ENCODE assay signal across 1 cellular context in the genomic region with DNA sequence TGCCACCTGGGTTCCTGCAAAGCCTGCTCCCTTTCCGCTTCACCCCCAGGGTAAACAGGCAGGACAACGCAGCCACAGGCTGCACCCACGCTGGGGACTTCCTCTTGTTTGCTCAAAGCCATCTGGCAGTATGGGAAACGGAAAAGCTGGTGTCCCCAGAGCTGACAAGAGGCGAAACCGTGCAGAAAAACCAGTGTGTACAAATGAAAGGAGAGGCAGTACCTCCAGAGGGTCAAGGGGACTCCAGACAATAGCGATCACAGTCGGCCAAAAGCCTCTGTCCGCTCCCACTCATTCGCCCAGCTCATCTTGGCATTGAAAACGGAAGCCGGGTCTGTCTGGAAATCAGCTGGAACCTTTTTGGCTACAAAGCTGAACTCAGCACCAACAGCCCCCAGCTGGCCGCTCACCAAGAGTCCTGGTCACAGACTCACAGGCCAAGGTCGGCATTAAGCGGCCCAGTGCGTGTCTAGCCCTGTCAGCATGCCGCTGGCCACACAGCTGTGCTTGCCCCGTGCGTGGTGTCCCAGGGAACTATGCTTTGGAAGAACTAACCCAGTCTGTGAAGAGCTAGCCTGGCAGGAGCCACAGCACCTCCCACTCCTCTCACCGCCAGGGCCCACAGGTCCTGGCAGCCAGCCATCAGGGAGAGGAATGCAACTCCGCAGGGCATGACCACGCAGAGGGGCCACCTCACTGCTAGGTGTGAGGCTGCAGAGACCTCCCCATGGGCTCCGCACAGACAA.
TF ChIP-seq lines count a peak whose summit lies in the region.

No MANE protein-coding gene starts in this region.

TF ChIP-seq in HepG2, 621 proteins besides CTCF, POLR2A, EP300 and RAD21 (continued from another document and continues in another):
- TF ChIP-seq, protein P1, sequence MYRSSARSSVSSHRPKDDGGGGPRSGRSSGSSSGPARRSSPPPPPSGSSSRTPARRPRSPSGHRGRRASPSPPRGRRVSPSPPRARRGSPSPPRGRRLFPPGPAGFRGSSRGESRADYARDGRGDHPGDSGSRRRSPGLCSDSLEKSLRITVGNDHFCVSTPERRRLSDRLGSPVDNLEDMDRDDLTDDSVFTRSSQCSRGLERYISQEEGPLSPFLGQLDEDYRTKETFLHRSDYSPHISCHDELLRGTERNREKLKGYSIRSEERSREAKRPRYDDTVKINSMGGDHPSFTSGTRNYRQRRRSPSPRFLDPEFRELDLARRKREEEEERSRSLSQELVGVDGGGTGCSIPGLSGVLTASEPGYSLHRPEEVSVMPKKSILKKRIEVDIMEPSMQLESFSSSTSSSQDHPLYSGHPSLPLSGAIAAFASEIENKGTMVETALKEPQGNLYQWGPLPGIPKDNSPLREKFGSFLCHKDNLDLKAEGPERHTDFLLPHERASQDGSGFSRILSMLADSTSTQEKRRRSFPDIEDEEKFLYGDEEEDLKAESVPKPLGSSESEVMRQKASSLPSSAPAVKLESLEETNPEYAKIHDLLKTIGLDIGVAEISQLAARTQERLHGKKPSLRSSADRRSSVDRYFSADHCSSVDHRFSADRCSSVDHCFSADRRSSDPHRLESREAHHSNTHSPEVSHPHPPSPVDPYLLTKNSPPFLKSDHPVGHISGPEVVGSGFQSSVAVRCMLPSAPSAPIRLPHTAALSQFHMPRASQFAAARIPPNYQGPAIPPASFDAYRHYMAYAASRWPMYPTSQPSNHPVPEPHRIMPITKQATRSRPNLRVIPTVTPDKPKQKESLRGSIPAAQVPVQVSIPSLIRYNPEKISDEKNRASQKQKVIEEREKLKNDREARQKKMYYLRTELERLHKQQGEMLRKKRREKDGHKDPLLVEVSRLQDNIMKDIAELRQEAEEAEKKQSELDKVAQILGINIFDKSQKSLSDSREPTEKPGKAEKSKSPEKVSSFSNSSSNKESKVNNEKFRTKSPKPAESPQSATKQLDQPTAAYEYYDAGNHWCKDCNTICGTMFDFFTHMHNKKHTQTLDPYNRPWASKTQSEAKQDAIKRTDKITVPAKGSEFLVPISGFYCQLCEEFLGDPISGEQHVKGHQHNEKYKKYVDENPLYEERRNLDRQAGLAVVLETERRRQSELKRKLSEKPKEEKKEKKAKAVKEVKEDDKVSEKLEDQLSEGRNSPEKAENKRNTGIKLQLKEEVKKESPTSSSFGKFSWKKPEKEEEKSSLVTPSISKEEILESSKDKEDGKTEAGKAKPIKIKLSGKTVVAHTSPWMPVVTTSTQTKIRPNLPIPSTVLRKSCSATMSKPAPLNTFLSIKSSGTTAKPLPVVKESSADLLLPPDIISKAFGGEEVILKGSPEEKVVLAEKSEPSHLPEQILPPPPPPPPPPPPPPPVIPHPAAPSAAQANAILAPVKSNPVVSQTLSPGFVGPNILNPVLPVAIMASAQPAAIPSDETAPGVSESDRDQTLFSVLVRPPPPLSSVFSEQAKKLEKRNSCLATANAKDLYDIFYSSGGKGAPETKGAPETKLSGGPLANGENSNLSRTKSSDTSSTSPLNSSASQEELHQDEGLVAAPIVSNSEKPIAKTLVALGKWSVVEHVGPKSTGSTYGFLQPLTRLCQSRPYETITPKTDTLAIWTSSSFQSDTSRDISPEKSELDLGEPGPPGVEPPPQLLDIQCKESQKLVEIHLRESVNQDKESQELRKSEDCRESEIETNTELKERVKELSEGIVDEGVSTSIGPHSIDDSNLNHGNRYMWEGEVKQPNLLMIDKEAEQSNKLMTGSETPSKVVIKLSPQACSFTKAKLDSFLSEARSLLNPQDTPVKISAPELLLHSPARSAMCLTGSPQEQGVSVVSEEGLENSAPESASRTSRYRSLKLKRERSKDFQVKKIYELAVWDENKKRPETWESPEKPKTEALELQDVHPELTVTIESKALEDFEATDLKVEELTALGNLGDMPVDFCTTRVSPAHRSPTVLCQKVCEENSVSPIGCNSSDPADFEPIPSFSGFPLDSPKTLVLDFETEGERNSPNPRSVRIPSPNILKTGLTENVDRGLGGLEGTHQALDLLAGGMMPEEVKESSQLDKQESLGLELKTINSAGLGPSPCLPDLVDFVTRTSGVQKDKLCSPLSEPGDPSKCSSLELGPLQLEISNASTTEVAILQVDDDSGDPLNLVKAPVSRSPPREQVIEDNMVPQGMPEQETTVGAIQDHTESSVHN (CRISPR knock-in tag; IDR thresholded peaks at IDR 0.05), result peak; percentile 52; the same call in 1 of the 2 replicates
- TF ChIP-seq ZNF329 (CRISPR knock-in tag; IDR thresholded peaks at IDR 0.05; ENCODE audit: low read depth) (no peak), SP5 (CRISPR knock-in tag; IDR thresholded peaks at IDR 0.05; ENCODE audit: borderline replicate concordance, low read depth) (peak; percentile 29; the same call in 1 of the 2 replicates), ATRX (CRISPR knock-in tag; IDR thresholded peaks at IDR 0.05; ENCODE audit: borderline replicate concordance) (no peak), MIER3 (CRISPR knock-in tag; IDR thresholded peaks at IDR 0.05; ENCODE audit: borderline replicate concordance) (no peak), SMARCE1 (IDR thresholded peaks at IDR 0.05; ENCODE audit: borderline replicate concordance) (no peak), SP1 (IDR thresholded peaks at IDR 0.05) (no peak), SP1 (CRISPR knock-in tag; IDR thresholded peaks at IDR 0.05) (no peak), FOSL2 (CRISPR knock-in tag; IDR thresholded peaks at IDR 0.05) (peak; percentile 27), EED (CRISPR knock-in tag; IDR thresholded peaks at IDR 0.05) (no peak), ZNF792 (CRISPR knock-in tag; IDR thresholded peaks at IDR 0.05) (no peak; the same call in 1 of the 2 replicates), HNRNPUL1 (IDR thresholded peaks at IDR 0.05; ENCODE audit: low read depth, low read length) (no peak), TCF12 (IDR thresholded peaks at IDR 0.05) (no peak), TCF12 (CRISPR knock-in tag; IDR thresholded peaks at IDR 0.05) (0 out of 2 replicates have a peak, but pooled peaks have one; percentile 68), HMG20A (CRISPR knock-in tag; IDR thresholded peaks at IDR 0.05; ENCODE audit: borderline replicate concordance) (no peak; the same call in 1 of the 2 replicates), ZSCAN29 (CRISPR knock-in tag; conservative IDR thresholded peaks at IDR 0.05) (peak; percentile 92), HNRNPK (IDR thresholded peaks at IDR 0.05; ENCODE audit: low read depth, low read length, poor library complexity, severe bottlenecking) (no peak), ZNF354B (CRISPR knock-in tag; IDR thresholded peaks at IDR 0.05) (no peak), ZNF224 (CRISPR knock-in tag; IDR thresholded peaks at IDR 0.05) (no peak), KLF15 (CRISPR knock-in tag; IDR thresholded peaks at IDR 0.05; ENCODE audit: borderline replicate concordance) (no peak), ASH2L (IDR thresholded peaks at IDR 0.05; ENCODE audit: insufficient read length, low read depth, low read length) (peak; percentile 58), KLF12 (CRISPR knock-in tag; IDR thresholded peaks at IDR 0.05; ENCODE audit: borderline replicate concordance) (no peak), ZNF124 (CRISPR knock-in tag; IDR thresholded peaks at IDR 0.05) (no peak; the same call in 1 of the 2 replicates), ZMYM4 (CRISPR knock-in tag; IDR thresholded peaks at IDR 0.05) (0 out of 2 replicates have a peak, but pooled peaks have one; percentile 47), GTF2F1 (IDR thresholded peaks at IDR 0.05; ENCODE audit: low read length) (no peak)
- TF ChIP-seq, protein P2, sequence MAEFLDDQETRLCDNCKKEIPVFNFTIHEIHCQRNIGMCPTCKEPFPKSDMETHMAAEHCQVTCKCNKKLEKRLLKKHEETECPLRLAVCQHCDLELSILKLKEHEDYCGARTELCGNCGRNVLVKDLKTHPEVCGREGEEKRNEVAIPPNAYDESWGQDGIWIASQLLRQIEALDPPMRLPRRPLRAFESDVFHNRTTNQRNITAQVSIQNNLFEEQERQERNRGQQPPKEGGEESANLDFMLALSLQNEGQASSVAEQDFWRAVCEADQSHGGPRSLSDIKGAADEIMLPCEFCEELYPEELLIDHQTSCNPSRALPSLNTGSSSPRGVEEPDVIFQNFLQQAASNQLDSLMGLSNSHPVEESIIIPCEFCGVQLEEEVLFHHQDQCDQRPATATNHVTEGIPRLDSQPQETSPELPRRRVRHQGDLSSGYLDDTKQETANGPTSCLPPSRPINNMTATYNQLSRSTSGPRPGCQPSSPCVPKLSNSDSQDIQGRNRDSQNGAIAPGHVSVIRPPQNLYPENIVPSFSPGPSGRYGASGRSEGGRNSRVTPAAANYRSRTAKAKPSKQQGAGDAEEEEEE (CRISPR knock-in tag; IDR thresholded peaks at IDR 0.05; ENCODE audit: borderline replicate concordance), result no peak
- TF ChIP-seq, protein P3, sequence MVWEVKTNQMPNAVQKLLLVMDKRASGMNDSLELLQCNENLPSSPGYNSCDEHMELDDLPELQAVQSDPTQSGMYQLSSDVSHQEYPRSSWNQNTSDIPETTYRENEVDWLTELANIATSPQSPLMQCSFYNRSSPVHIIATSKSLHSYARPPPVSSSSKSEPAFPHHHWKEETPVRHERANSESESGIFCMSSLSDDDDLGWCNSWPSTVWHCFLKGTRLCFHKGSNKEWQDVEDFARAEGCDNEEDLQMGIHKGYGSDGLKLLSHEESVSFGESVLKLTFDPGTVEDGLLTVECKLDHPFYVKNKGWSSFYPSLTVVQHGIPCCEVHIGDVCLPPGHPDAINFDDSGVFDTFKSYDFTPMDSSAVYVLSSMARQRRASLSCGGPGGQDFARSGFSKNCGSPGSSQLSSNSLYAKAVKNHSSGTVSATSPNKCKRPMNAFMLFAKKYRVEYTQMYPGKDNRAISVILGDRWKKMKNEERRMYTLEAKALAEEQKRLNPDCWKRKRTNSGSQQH (CRISPR knock-in tag; IDR thresholded peaks at IDR 0.05; ENCODE audit: low read depth), result no peak
- TF ChIP-seq, protein P4, sequence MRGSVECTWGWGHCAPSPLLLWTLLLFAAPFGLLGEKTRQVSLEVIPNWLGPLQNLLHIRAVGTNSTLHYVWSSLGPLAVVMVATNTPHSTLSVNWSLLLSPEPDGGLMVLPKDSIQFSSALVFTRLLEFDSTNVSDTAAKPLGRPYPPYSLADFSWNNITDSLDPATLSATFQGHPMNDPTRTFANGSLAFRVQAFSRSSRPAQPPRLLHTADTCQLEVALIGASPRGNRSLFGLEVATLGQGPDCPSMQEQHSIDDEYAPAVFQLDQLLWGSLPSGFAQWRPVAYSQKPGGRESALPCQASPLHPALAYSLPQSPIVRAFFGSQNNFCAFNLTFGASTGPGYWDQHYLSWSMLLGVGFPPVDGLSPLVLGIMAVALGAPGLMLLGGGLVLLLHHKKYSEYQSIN (CRISPR knock-in tag; IDR thresholded peaks at IDR 0.05; ENCODE audit: borderline replicate concordance), result no peak
- TF ChIP-seq, protein P5, sequence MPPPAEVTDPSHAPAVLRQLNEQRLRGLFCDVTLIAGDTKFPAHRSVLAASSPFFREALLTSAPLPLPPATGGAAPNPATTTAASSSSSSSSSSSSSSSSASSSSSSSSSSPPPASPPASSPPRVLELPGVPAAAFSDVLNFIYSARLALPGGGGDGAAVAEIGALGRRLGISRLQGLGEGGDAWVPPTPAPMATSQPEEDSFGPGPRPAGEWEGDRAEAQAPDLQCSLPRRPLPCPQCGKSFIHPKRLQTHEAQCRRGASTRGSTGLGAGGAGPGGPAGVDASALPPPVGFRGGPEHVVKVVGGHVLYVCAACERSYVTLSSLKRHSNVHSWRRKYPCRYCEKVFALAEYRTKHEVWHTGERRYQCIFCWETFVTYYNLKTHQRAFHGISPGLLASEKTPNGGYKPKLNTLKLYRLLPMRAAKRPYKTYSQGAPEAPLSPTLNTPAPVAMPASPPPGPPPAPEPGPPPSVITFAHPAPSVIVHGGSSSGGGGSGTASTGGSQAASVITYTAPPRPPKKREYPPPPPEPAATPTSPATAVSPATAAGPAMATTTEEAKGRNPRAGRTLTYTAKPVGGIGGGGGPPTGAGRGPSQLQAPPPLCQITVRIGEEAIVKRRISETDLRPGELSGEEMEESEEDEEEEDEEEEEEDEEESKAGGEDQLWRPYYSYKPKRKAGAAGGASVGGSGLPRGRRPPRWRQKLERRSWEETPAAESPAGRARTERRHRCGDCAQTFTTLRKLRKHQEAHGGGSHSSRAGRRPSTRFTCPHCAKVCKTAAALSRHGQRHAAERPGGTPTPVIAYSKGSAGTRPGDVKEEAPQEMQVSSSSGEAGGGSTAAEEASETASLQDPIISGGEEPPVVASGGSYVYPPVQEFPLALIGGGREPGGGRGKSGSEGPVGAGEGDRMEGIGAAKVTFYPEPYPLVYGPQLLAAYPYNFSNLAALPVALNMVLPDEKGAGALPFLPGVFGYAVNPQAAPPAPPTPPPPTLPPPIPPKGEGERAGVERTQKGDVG (CRISPR knock-in tag; IDR thresholded peaks at IDR 0.05; ENCODE audit: borderline replicate concordance), result peak; percentile 82; the same call in 1 of the 2 replicates
- TF ChIP-seq, protein P6, sequence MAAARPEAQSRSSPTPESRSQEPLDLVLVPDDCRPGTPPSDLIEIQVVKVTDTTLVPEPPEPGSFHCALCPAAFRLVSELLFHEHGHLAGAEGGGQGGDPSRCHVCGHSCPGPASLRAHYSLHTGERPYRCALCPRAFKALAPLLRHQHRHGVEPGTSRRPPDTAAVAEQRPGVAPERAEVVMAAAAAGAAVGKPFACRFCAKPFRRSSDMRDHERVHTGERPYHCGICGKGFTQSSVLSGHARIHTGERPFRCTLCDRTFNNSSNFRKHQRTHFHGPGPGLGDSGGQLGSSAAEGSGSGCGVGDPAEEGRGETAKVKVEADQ (CRISPR knock-in tag; IDR thresholded peaks at IDR 0.05; ENCODE audit: borderline replicate concordance), result peak; percentile 33; the same call in 1 of the 2 replicates
- TF ChIP-seq, protein P7, sequence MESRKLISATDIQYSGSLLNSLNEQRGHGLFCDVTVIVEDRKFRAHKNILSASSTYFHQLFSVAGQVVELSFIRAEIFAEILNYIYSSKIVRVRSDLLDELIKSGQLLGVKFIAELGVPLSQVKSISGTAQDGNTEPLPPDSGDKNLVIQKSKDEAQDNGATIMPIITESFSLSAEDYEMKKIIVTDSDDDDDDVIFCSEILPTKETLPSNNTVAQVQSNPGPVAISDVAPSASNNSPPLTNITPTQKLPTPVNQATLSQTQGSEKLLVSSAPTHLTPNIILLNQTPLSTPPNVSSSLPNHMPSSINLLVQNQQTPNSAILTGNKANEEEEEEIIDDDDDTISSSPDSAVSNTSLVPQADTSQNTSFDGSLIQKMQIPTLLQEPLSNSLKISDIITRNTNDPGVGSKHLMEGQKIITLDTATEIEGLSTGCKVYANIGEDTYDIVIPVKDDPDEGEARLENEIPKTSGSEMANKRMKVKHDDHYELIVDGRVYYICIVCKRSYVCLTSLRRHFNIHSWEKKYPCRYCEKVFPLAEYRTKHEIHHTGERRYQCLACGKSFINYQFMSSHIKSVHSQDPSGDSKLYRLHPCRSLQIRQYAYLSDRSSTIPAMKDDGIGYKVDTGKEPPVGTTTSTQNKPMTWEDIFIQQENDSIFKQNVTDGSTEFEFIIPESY (CRISPR knock-in tag; IDR thresholded peaks at IDR 0.05), result no peak; the same call in 1 of the 2 replicates
- TF ChIP-seq, protein P8, sequence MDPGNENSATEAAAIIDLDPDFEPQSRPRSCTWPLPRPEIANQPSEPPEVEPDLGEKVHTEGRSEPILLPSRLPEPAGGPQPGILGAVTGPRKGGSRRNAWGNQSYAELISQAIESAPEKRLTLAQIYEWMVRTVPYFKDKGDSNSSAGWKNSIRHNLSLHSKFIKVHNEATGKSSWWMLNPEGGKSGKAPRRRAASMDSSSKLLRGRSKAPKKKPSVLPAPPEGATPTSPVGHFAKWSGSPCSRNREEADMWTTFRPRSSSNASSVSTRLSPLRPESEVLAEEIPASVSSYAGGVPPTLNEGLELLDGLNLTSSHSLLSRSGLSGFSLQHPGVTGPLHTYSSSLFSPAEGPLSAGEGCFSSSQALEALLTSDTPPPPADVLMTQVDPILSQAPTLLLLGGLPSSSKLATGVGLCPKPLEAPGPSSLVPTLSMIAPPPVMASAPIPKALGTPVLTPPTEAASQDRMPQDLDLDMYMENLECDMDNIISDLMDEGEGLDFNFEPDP (CRISPR knock-in tag; conservative IDR thresholded peaks at IDR 0.05), result no peak
- TF ChIP-seq, protein P9, sequence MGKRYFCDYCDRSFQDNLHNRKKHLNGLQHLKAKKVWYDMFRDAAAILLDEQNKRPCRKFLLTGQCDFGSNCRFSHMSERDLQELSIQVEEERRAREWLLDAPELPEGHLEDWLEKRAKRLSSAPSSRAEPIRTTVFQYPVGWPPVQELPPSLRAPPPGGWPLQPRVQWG (CRISPR knock-in tag; IDR thresholded peaks at IDR 0.05; ENCODE audit: borderline replicate concordance, low read depth), result no peak
